In genomic region chr17:65409381-65409780, GRCh38 we compare ENCODE assay signal across 27 cellular contexts.
"Had no signal": no experiment of that assay in that cellular context is flagged by ENCODE, and none has a peak within 500 bp of the region (broad histone marks: within the 10 kb centered on the region; RNA-seq: fewer than 3 reads in every experiment).

No MANE protein-coding gene starts in this region.

- ATAC-seq: activated CD4-positive, CD25-positive, alpha-beta regulatory T cell treated with anti-CD3 and anti-CD28 coated beads, Interleukin-2, amount 50 U/mL, for 24 hours; activated naive CD8-positive, alpha-beta T cell treated with anti-CD3 and anti-CD28 coated beads, Interleukin-2, amount 50 U/mL, for 24 hours; left lobe of liver; lower lobe of right lung; mucosa of descending colon; right lobe of liver; stimulated activated naive B cell treated with anti-CD40 and anti-IgM and Interleukin-4, amounts not matched to agents 10 μg/mL and 1 μg/mL and 100 μg/mL, for 72 hours had no signal

- H3K79me2 ChIP-seq: hepatocyte had no signal

- H3K36me3 ChIP-seq: lower lobe of right lung, right lobe of liver, vagina had no signal

- H3K27ac ChIP-seq: hepatocyte, lower lobe of right lung, right lobe of liver, vagina, VCaP had no signal

- H3K27me3 ChIP-seq: hepatocyte, right lobe of liver, vagina had no signal

- H2AFZ ChIP-seq: hepatocyte had no signal

- DNase-seq: activated CD4-positive, alpha-beta memory T cell treated with anti-CD3 and anti-CD28 coated beads, Interleukin-2, amount 10 ng/mL, durations not matched to agents 7 days and 5 days; activated CD4-positive, alpha-beta T cell treated with anti-CD3 and anti-CD28 coated beads, Interleukin-2, amount 10 ng/mL, durations not matched to agents 24 days and 14 days; activated gamma-delta T cell; activated naive CD4-positive, alpha-beta T cell treated with anti-CD3 and anti-CD28 coated beads, Interleukin-2, amount 50 U/mL, for 16 hours; activated naive CD8-positive, alpha-beta T cell treated with anti-CD3 and anti-CD28 coated beads, Interleukin-2, amount 50 U/mL, for 24 hours; aorta; effector CD4-positive, alpha-beta T cell; foreskin melanocyte; immature natural killer cell; lower lobe of right lung; mesendoderm; mucosa of descending colon; nephron progenitor cell; posterior cingulate gyrus; right lobe of liver; small intestine; stimulated activated CD4-positive, alpha-beta T cell treated with anti-CD3 and anti-CD28 coated beads, Interleukin-15, amount 100 ng/mL, for 24 hours; stimulated activated CD4-positive, alpha-beta T cell treated with anti-CD3 and anti-CD28 coated beads, Interleukin-2, amount 100 ng/mL, for 48 hours; stimulated activated CD8-positive, alpha-beta memory T cell treated with anti-CD3 and anti-CD28 coated beads, Interleukin-4, amount 100 ng/mL, for 48 hours; stimulated activated naive B cell treated with anti-CD40 and anti-IgM and Interleukin-4, amounts not matched to agents 10 μg/mL and 1 μg/mL and 100 μg/mL, for 72 hours; trophoblast cell had no signal

- H3K4me2 ChIP-seq: hepatocyte had no signal

- H3K4me1 ChIP-seq: lower lobe of right lung, right lobe of liver, vagina had no signal

- H3K4me3 ChIP-seq: hepatocyte, lower lobe of right lung, mucosa of descending colon, right lobe of liver, vagina had no signal

- H3K9me3 ChIP-seq: lower lobe of right lung, mucosa of descending colon, right lobe of liver, vagina had no signal

- FAIRE-seq: endometrium, small intestine had no signal
